In the genomic region with DNA sequence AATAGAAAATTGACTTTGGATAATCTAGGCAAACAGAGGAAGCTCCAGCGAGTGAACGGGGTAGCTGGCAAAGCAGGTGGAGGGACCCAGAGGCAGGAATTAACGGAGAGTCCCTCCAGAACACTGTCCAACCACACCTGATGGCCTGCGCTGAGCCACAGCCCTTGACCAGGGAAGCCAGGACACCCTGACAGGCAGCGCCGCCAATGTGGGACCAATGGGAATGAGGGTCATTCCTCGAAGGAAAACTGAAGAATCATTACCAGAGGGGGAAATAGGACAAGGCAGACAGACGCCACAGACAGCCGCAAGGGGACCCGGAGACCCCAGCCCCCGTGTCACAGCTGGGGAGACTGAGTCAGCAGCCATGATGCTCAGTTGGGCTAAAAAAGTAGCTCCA, we compare ENCODE assay signal across 20 cellular contexts. TPM values are rescaled to one million over a fixed set of nuclear protein-coding genes. Genes with fewer than 3 reads are reported as not detected.
DNase-seq lines count a peak whose midpoint lies in the region; ATAC-seq, FAIRE-seq and TF ChIP-seq lines count a peak whose summit lies in the region.
"Had no signal": no experiment of that assay in that cellular context is flagged by ENCODE, and none has a peak within 500 bp of the region (broad histone marks: within the 10 kb centered on the region; RNA-seq: fewer than 3 reads in every experiment).

No MANE protein-coding gene starts in this region.

- intact Hi-C loops in HepG2 (cut with micrococcal nuclease; ENCODE audit: unreplicated experiment): no loop called here
- intact Hi-C loops in right lobe of liver (cut with DNase I): no loop called here
- intact Hi-C loops in upper lobe of right lung (cut with DNase I): no loop called here

- BruUV-seq in HepG2 (replicated peaks; lab: Mats Ljungman, UMichigan): no TSS peak

- no peak overlapping the region for H3K27ac ChIP-seq in HepG2 (ENCODE audit: extremely low read length, insufficient read depth, low read length)
- no peak overlapping the region for H3K27ac ChIP-seq in right lobe of liver
- no peak overlapping the region for H3K27ac ChIP-seq in endodermal cell (ENCODE audit: low read depth, low read length)
- H3K27ac ChIP-seq in upper lobe of right lung: no peak overlapping the region

- no peaks in the 10 kb centered on the region for H3K27me3 Mint-ChIP-seq in endodermal cell (ENCODE audit: insufficient read depth)
- H3K27me3 Mint-ChIP-seq: B cell; CD4-positive, alpha-beta T cell had no signal

- peaks cover 5% of the 10 kb centered on the region for H3K9me3 Mint-ChIP-seq in endodermal cell

- ATAC-seq in HepG2: peak; percentile 19; the same call in 1 of the 3 replicates
- no peak for ATAC-seq in right lobe of liver
- ATAC-seq in omental fat pad (ENCODE audit: low FRiP score): no peak
- peak; percentile 15 for ATAC-seq in upper lobe of right lung
- ATAC-seq in HG03045 (IDR thresholded peaks at IDR 0.05; ENCODE audit: unreplicated experiment): no peak
- no peak for ATAC-seq in GM18858 (IDR thresholded peaks at IDR 0.05; ENCODE audit: unreplicated experiment)
- ATAC-seq: GM12878 had no signal

- H3K36me3 Mint-ChIP-seq in endodermal cell (ENCODE audit: low read depth): peaks cover 15% of the 10 kb centered on the region

- peak overlapping the region; percentile 22 for H3K27ac Mint-ChIP-seq in endodermal cell
- H3K27ac Mint-ChIP-seq: B cell; CD4-positive, alpha-beta T cell had no signal

- CTCF ChIA-PET in HepG2 (lab: Yijun Ruan, JAX; ENCODE audit: low intra/inter-chr PET ratio, low total read pairs): no interaction called here

- H3K4me1 Mint-ChIP-seq in endodermal cell: peaks cover 18% of the 10 kb centered on the region
- H3K4me1 Mint-ChIP-seq: B cell had no signal

- H2AFZ ChIP-seq in HepG2 (ENCODE audit: low read length): no peak overlapping the region

- no peak for TF ChIP-seq RAD21 in HepG2 (CRISPR knock-in tag; IDR thresholded peaks at IDR 0.05)

- WGBS in HepG2 (ENCODE audit: low lambda C conversion rate): 94% methylated on average over 11 of the region's 11 CpGs
- 91% methylated on average over 9 of the region's 11 CpGs for WGBS in right lobe of liver (ENCODE audit: insufficient coverage, low coverage, low lambda C conversion rate, missing lambda C conversion rate)
- 96 to 100% methylated on average over 3 to 11 of the region's 11 CpGs for WGBS in endodermal cell (ENCODE audit: insufficient coverage in 1 of 2, insufficient read length in 1 of 2), 2 experiments

- peaks cover 53% of the 10 kb centered on the region for H3K79me2 ChIP-seq in HepG2 (ENCODE audit: insufficient read depth, low read length)

- no peak overlapping the region for H3K4me2 ChIP-seq in HepG2 (ENCODE audit: low read depth, low read length)

- H3K4me3 Mint-ChIP-seq in endodermal cell: no peak overlapping the region
- H3K4me3 Mint-ChIP-seq: B cell; CD4-positive, alpha-beta T cell; H9 had no signal

- TF ChIP-seq EP300 in HepG2 (IDR thresholded peaks at IDR 0.05; ENCODE audit: low read depth in 2 of 2, low read length in 2 of 2): no peak
- TF ChIP-seq EP300 in HepG2 (CRISPR knock-in tag; IDR thresholded peaks at IDR 0.05; ENCODE audit: borderline replicate concordance): no peak

- H3K27me3 ChIP-seq in HepG2 (ENCODE audit: control insufficient read depth in 1 of 2, insufficient read depth in 2 of 2, low read length in 2 of 2): no peaks in the 10 kb centered on the region
- no peaks in the 10 kb centered on the region for H3K27me3 ChIP-seq in right lobe of liver
- no peaks in the 10 kb centered on the region for H3K27me3 ChIP-seq in endodermal cell (ENCODE audit: control insufficient read depth, insufficient read depth, low read length, poor library complexity, severe bottlenecking)
- no peaks in the 10 kb centered on the region for H3K27me3 ChIP-seq in upper lobe of right lung

- H3K36me3 ChIP-seq in HepG2 (replicated peaks in 1 of 2; ENCODE audit: control insufficient read depth in 1 of 2, insufficient read depth in 2 of 2, low read length in 2 of 2) (no peaks in the 10 kb centered on the region; a peak in 1 of 5 replicates), right lobe of liver (no peaks in the 10 kb centered on the region), endodermal cell (ENCODE audit: control insufficient read depth, insufficient read depth, low read length) (no peaks in the 10 kb centered on the region), upper lobe of right lung (no peaks in the 10 kb centered on the region)

- H3K4me1 ChIP-seq in HepG2 (ENCODE audit: insufficient read depth, low read length) (peaks cover 18% of the 10 kb centered on the region), right lobe of liver (peaks cover 0 to 25% (median 14%) of the 10 kb centered on the region in 4 donors), endodermal cell (ENCODE audit: control insufficient read depth, insufficient read depth, low read length) (no peaks in the 10 kb centered on the region), upper lobe of right lung (peaks cover 4% of the 10 kb centered on the region)

- in situ Hi-C loops in HepG2 (cut with HindIII; ENCODE audit: extremely low pct_ligation_motif_present, low pct_unique_long_range_greater_than_20kb): no loop called here

- no peak for TF ChIP-seq CTCF in HepG2 (CRISPR knock-in tag; IDR thresholded peaks at IDR 0.05)
- TF ChIP-seq CTCF in right lobe of liver (IDR thresholded peaks at IDR 0.05): no peak
- no peak for TF ChIP-seq CTCF in endodermal cell (conservative IDR thresholded peaks at IDR 0.05)
- no peak for TF ChIP-seq CTCF in omental fat pad (IDR thresholded peaks at IDR 0.05)
- TF ChIP-seq CTCF in upper lobe of right lung (IDR thresholded peaks at IDR 0.05): no peak

- no peak for DNase-seq in HepG2 (ENCODE audit: low spot score)
- DNase-seq in right lobe of liver: no peak
- no peak for DNase-seq in endodermal cell
- peak; percentile 11 for DNase-seq in omental fat pad (ENCODE audit: low spot score)
- no peak for DNase-seq in upper lobe of right lung
- DNase-seq in activated CD4-positive, CD25-positive, alpha-beta regulatory T cell (lab: John Stamatoyannopoulos, UW): no peak
- DNase-seq: C1 segment of cervical spinal cord, Calu3, DMS 273 treated with DMSO at 0.1 percent for 48 hours, GOT3, IMR-90 had no signal

- H3K9ac ChIP-seq in HepG2 (ENCODE audit: insufficient read depth, low read depth, low read length) (no peak overlapping the region), endodermal cell (ENCODE audit: extremely low read depth, low read length, poor library complexity, severe bottlenecking) (no peak overlapping the region)

- H4K20me1 ChIP-seq in HepG2 (ENCODE audit: insufficient read depth, low read length): peaks cover 20% of the 10 kb centered on the region

- TF ChIP-seq POLR2A in HepG2 (IDR thresholded peaks at IDR 0.05; ENCODE audit: insufficient read depth in 1 of 2, low read depth in 2 of 2, low read length in 2 of 2) (no peak), right lobe of liver (IDR thresholded peaks at IDR 0.05) (no peak)

- no peak overlapping the region for H3K4me3 ChIP-seq in HepG2 (replicated peaks in 1 of 3; ENCODE audit: insufficient read depth in 1 of 3, low read depth in 2 of 3, low read length in 3 of 3)
- H3K4me3 ChIP-seq in right lobe of liver: no peak overlapping the region
- no peak overlapping the region for H3K4me3 ChIP-seq in endodermal cell (ENCODE audit: low read length)
- no peak overlapping the region for H3K4me3 ChIP-seq in upper lobe of right lung
- H3K4me3 ChIP-seq: GM12878 had no signal

- peaks cover 9% of the 10 kb centered on the region for H3K9me3 ChIP-seq in HepG2 (ENCODE audit: low read length)
- no peaks in the 10 kb centered on the region for H3K9me3 ChIP-seq in right lobe of liver
- peaks cover 7% of the 10 kb centered on the region for H3K9me3 ChIP-seq in endodermal cell (ENCODE audit: control insufficient read depth, low read length)
- H3K9me3 ChIP-seq in upper lobe of right lung: no peaks in the 10 kb centered on the region

- FAIRE-seq in HepG2 (lab: Jason Lieb, UNC): no peak
- FAIRE-seq: A204.1, GM12878, GM18507, HTR-8/SVneo had no signal

- POLR2A ChIA-PET in HepG2 (lab: Yijun Ruan, JAX): no interaction called here

RNA-seq across cellular contexts. Expression of a gene that starts 40.8 kb away (rescaled TPM):
- total RNA-seq in HepG2 (2016; rRNA removed; fragmentation: Illumina TruSeq; extraction: Trizol) (9.1 and 10.1 TPM in 2 replicates), right lobe of liver (10 to 100 TPM in 5 of 6 experiments, 1 to 10 TPM in 1; 8.9 to 22.4 (median 14.7) TPM), endodermal cell (10 to 100 TPM; 45.7 to 51.2 TPM), omental fat pad (100 to 1,000 TPM in 1 of 4 donors, 10 to 100 TPM in 3; 30.2 to 103 (median 51.7) TPM), upper lobe of right lung (44.1 TPM)
- 19.0 and 23.2 TPM in 2 replicates for total RNA-seq in HepG2 (2016; cell fraction: cytosol; rRNA removed; fragmentation: Illumina TruSeq; extraction: Trizol; ENCODE audit: low read depth)
- total RNA-seq in HepG2 (2016; cell fraction: insoluble cytoplasmic fraction; rRNA removed; fragmentation: Illumina TruSeq; extraction: Trizol): 8.7 and 10.2 TPM in 2 replicates
- 8.0 and 11.2 TPM in 2 replicates for total RNA-seq in HepG2 (2016; cell fraction: membrane; rRNA removed; fragmentation: Illumina TruSeq; extraction: Trizol)
- total RNA-seq in HepG2 (2016; cell fraction: nucleus; rRNA removed; fragmentation: Illumina TruSeq; extraction: Trizol): 14.9 and 20.4 TPM in 2 replicates
- polyA plus RNA-seq in HepG2 (2011; rRNA removed): 11.5 and 11.9 TPM in 2 replicates
- 6.8 and 7.6 TPM in 2 replicates for polyA plus RNA-seq in HepG2 (2011; cell fraction: cytosol; rRNA removed)
- 60.5 and 78.4 TPM in 2 replicates for polyA plus RNA-seq in HepG2 (2011; cell fraction: nucleus; rRNA removed)
- 8.7 and 10.7 TPM in 2 replicates for polyA plus RNA-seq in HepG2 (2012)
- polyA plus RNA-seq in HepG2 (2016; cell fraction: cytosol; fragmentation: Illumina TruSeq; extraction: Trizol; ENCODE audit: low read depth): 0.57 and 0.92 TPM in 2 replicates
- polyA plus RNA-seq in HepG2 (2016; cell fraction: insoluble cytoplasmic fraction; fragmentation: Illumina TruSeq; extraction: Trizol; ENCODE audit: low read depth): 5.1 and 7.0 TPM in 2 replicates
- polyA plus RNA-seq in HepG2 (2016; cell fraction: membrane; fragmentation: Illumina TruSeq; extraction: Trizol; ENCODE audit: low read depth): 1.6 and 2.5 TPM in 2 replicates
- 12.4 and 16.1 TPM in 2 replicates for polyA plus RNA-seq in HepG2 (2016; cell fraction: nucleus; fragmentation: Illumina TruSeq; extraction: Trizol; ENCODE audit: insufficient read depth, low read depth)
- 27.5 and 29.0 TPM in 2 replicates for polyA minus RNA-seq in HepG2 (2011; rRNA and poly(A)+ RNA removed; ENCODE audit: low replicate concordance)
- polyA minus RNA-seq in HepG2 (2011; cell fraction: cytosol; rRNA and poly(A)+ RNA removed): 10.9 and 14.4 TPM in 2 replicates
- 64.9 and 80.1 TPM in 2 replicates for polyA minus RNA-seq in HepG2 (2011; cell fraction: nucleus; rRNA and poly(A)+ RNA removed)
- polyA plus RNA-seq in endodermal cell (2013, experiment 1 of 2): 11.1 TPM
- polyA plus RNA-seq in endodermal cell (2013, experiment 2 of 2): 13.9 TPM

Comparison
In these comparisons a context has a peak if more than half of its experiments do, and no peak if none do; other contexts are left out.
1. ATAC-seq: peak in HepG2 (single experiment) and upper lobe of right lung (single experiment); none in right lobe of liver (0 of 4), omental fat pad (single experiment), HG03045 (single experiment) and GM18858 (single experiment).